ENCODE assay signal across 8 cellular contexts in genomic region chr7:44885394-44886317, GRCh38. TPM values are rescaled to one million over a fixed set of nuclear protein-coding genes. Genes with fewer than 3 reads are reported as not detected.
A peak's percentile ranks its signal among the peaks of the same experiment; 100 is the strongest.
DNase-seq lines count a peak whose midpoint lies in the region; ATAC-seq, FAIRE-seq and TF ChIP-seq lines count a peak whose summit lies in the region.

PURB (minus strand) TSS chr7:44885530; CDS start chr7:44885348, 182 bp downstream.

- intact Hi-C loops in endothelial cell of umbilical vein (cut with micrococcal nuclease), result loop anchor here (1.0 to 2.0 kb wide), 7 partner anchors 29 to 279 kb away; partner anchors contain the start of genes H2AZ2, OGDH, PPIA and TBRG4

- H2AFZ ChIP-seq in OCI-LY3 (ENCODE audit: low read depth, low read length) (peak within 1 kb of the TSS; percentile 54; the same call in 1 of the 2 replicates), endothelial cell of umbilical vein (ENCODE audit: low read depth, low read length) (peak within 1 kb of the TSS; percentile 18)

- POLR2A ChIA-PET in endothelial cell of umbilical vein (lab: Charles Lee), result interaction anchor here (1.6 to 1.7 kb wide), 2 partner anchors 37 to 114 kb away, joined by 3 to 7 read pairs; partner anchors contain the start of genes CCM2 and H2AZ2

- peak within 1 kb of the TSS; percentile 83 for H3K4me2 ChIP-seq in OCI-LY3 (ENCODE audit: low read length)
- H3K4me2 ChIP-seq in endothelial cell of umbilical vein (ENCODE audit: insufficient read depth, low read length), result peak within 1 kb of the TSS; percentile 89

- peak within 1 kb of the TSS; percentile 91 for H3K27ac ChIP-seq in OCI-LY3 (ENCODE audit: low read length)
- peak within 1 kb of the TSS; percentile 91 for H3K27ac ChIP-seq in endothelial cell of umbilical vein (ENCODE audit: insufficient read depth, low read depth, low read length)

- peak within 1 kb of the TSS; percentile 92 for H3K9ac ChIP-seq in OCI-LY3 (ENCODE audit: low read length)
- peak within 1 kb of the TSS; percentile 96 for H3K9ac ChIP-seq in endothelial cell of umbilical vein (replicated peaks; ENCODE audit: extremely low read depth, insufficient read depth, low read length)

- TSS peak; percentile 69 for BruUV-seq in endothelial cell of umbilical vein (replicated peaks; lab: Mats Ljungman, UMichigan)

- peak; percentile 99 for DNase-seq in DMS 273 (lab: John Stamatoyannopoulos, UW; ENCODE audit: unreplicated experiment)
- DNase-seq in HuH-7.5 (ENCODE audit: low spot score), result peak; percentile 89
- peak; percentile 98 for DNase-seq in activated CD8-positive, alpha-beta memory T cell treated with anti-CD3 and anti-CD28 coated beads, Interleukin-2, amount 50 U/mL, for 48 hours
- DNase-seq in endothelial cell of umbilical vein (ENCODE audit: low read depth, low spot score), result peak; percentile 97
- DNase-seq in midbrain (lab: John Stamatoyannopoulos, UW), result peak; percentile 92
- DNase-seq in stimulated activated CD8-positive, alpha-beta memory T cell treated with anti-CD3 and anti-CD28 coated beads, Interleukin-15, amount 100 ng/mL, for 48 hours (ENCODE audit: low read depth in 2 of 2), result peak; percentile 94 to 97

- peaks cover 45% of the 10 kb centered on the region for H3K79me2 ChIP-seq in OCI-LY3 (ENCODE audit: low read length)
- peaks cover 44% of the 10 kb centered on the region for H3K79me2 ChIP-seq in endothelial cell of umbilical vein (ENCODE audit: control insufficient read depth, insufficient read depth, low read length)

- H3K4me1 ChIP-seq in OCI-LY3 (ENCODE audit: low read length), result peaks cover 51% of the 10 kb centered on the region
- peaks cover 42% of the 10 kb centered on the region for H3K4me1 ChIP-seq in endothelial cell of umbilical vein (ENCODE audit: control insufficient read depth, extremely low read depth, insufficient read depth, low read length)

- peaks cover 10% of the 10 kb centered on the region; the same call in 1 of the 2 replicates for H3K9me3 ChIP-seq in OCI-LY3 (ENCODE audit: insufficient read depth, low read length)
- no peaks in the 10 kb centered on the region for H3K9me3 ChIP-seq in endothelial cell of umbilical vein (replicated peaks; ENCODE audit: control insufficient read depth, insufficient read depth, low read length)

- dilution Hi-C loops in endothelial cell of umbilical vein (cut with MboI; ENCODE audit: extremely low pct_ligation_motif_present, low sequenced_read_pairs), result no loop called here

- no peak for TF ChIP-seq POLR2A in endothelial cell of umbilical vein (IDR thresholded peaks at IDR 0.05; ENCODE audit: low read depth, low read length)

- H3K27me3 ChIP-seq in OCI-LY3 (ENCODE audit: low read depth, low read length) (no peaks in the 10 kb centered on the region), endothelial cell of umbilical vein (ENCODE audit: control insufficient read depth in 2 of 2, insufficient read depth in 2 of 2, low read length in 2 of 2) (no peaks in the 10 kb centered on the region)

- no peaks in the 10 kb centered on the region for H3K9me1 ChIP-seq in endothelial cell of umbilical vein (replicated peaks; ENCODE audit: control insufficient read depth, extremely low read depth, insufficient read depth, low read length)

- H3K36me3 ChIP-seq in OCI-LY3 (replicated peaks; ENCODE audit: low read depth, low read length), result peaks cover 39% of the 10 kb centered on the region
- no peaks in the 10 kb centered on the region for H3K36me3 ChIP-seq in endothelial cell of umbilical vein (ENCODE audit: control insufficient read depth in 2 of 2, extremely low read depth in 1 of 2, insufficient read depth in 2 of 2, low read length in 2 of 2)

- H3K4me3 ChIP-seq in OCI-LY3 (ENCODE audit: low read length) (peak within 1 kb of the TSS; percentile 93), endothelial cell of umbilical vein (replicated peaks in 1 of 3; ENCODE audit: insufficient read depth in 1 of 3, low read depth in 1 of 3, low read length in 3 of 3) (peak within 1 kb of the TSS; percentile 30 to 85 (median 78))

- CTCF ChIA-PET in endothelial cell of umbilical vein (lab: Charles Lee), result interaction anchor here (0.6 to 2.6 kb wide), 3 partner anchors 28 to 114 kb away, joined by 3 to 20 read pairs (median 6); no protein-coding TSS in a partner anchor

- TF ChIP-seq CTCF in OCI-LY3 (IDR thresholded peaks at IDR 0.05; ENCODE audit: low read depth, low read length) (no peak), endothelial cell of umbilical vein (IDR thresholded peaks at IDR 0.05; ENCODE audit: extremely low read depth in 1 of 2, insufficient read depth in 1 of 2, low read depth in 1 of 2, low read length in 2 of 2) (no peak)

- peak; percentile 81 for FAIRE-seq in endothelial cell of umbilical vein (lab: Jason Lieb, UNC)

- ATAC-seq in GM21528 (IDR thresholded peaks at IDR 0.05; ENCODE audit: low FRiP score, unreplicated experiment), result peak; percentile 84

- H4K20me1 ChIP-seq in OCI-LY3 (ENCODE audit: insufficient read depth, low read length), result peaks cover under 1% of the 10 kb centered on the region; the same call in 1 of the 2 replicates
- H4K20me1 ChIP-seq in endothelial cell of umbilical vein (replicated peaks; ENCODE audit: control insufficient read depth, extremely low read depth, insufficient read depth, low read length), result peaks cover 7% of the 10 kb centered on the region

TF ChIP-seq in endothelial cell of umbilical vein, 7 proteins besides CTCF, POLR2A, EP300 and RAD21:
- TF ChIP-seq EZH2 (IDR thresholded peaks at IDR 0.05; ENCODE audit: borderline replicate concordance, low read depth, low read length, severe bottlenecking) (no peak), GATA2 (IDR thresholded peaks at IDR 0.05; ENCODE audit: insufficient read depth, insufficient read length, low read depth, low read length) (no peak), JUN (IDR thresholded peaks at IDR 0.05; ENCODE audit: borderline replicate concordance, insufficient read depth, insufficient read length, low read depth) (peak; percentile 69), FOS (IDR thresholded peaks at IDR 0.05; ENCODE audit: borderline replicate concordance, insufficient read depth, low read length) (peak; percentile 76), MAX (IDR thresholded peaks at IDR 0.05; ENCODE audit: insufficient read depth, insufficient read length) (peak; percentile 67), MYC (IDR thresholded peaks at IDR 0.05; ENCODE audit: low read depth, low read length) (peak; percentile 9), POLR2AphosphoS5 (IDR thresholded peaks at IDR 0.05; ENCODE audit: insufficient read depth, low read depth, low read length) (peak; percentile 75)

RNA-seq across cellular contexts. Expression of gene PURB, which starts in this region (rescaled TPM):
- total RNA-seq in endothelial cell of umbilical vein, result 25.0 and 25.5 TPM in 2 replicates
- polyA plus RNA-seq in endothelial cell of umbilical vein, result 2.2 and 2.7 TPM in 2 replicates
- 5.0 and 5.1 TPM in 2 replicates for polyA plus RNA-seq in endothelial cell of umbilical vein (2011; cell fraction: cytosol; rRNA removed)
- 5.1 and 6.9 TPM in 2 replicates for polyA plus RNA-seq in endothelial cell of umbilical vein (2011; cell fraction: nucleus; rRNA removed)
- polyA plus RNA-seq in endothelial cell of umbilical vein (2012), result 8.3 and 14.1 TPM in 2 replicates
- 5.9 and 6.2 TPM in 2 replicates for polyA minus RNA-seq in endothelial cell of umbilical vein
- 11.9 TPM for polyA minus RNA-seq in endothelial cell of umbilical vein (2011; cell fraction: cytosol; rRNA and poly(A)+ RNA removed)
- polyA minus RNA-seq in endothelial cell of umbilical vein (2011; cell fraction: nucleus; rRNA and poly(A)+ RNA removed), result 9.7 and 10.6 TPM in 2 replicates

Comparison
In these comparisons a context has a peak if more than half of its experiments do, and no peak if none do; other contexts are left out.
1. Peak in every context shown above with its lines: DNase-seq, ATAC-seq, H3K4me3 ChIP-seq and H3K27ac ChIP-seq.